20 cellular contexts compared by ENCODE assay signal in the genomic region with DNA sequence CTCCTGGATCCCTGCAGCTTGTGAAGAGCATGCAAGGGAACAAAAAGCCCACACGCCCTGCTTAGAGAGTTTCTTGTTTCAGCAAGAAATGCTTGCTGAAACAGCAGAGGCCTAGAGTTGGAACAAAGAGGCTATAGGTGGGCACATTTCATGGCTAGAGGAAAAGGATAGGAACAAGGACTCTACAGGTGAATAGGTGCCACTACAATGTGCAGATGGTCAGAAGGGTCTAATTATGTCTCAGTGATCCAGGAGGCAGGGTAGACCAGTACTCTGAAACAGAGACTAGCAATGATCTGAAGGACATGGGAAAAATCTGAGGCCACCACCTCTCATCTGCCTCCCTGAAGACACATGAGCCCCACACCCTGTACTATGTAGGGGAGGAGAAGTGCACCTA.
DNase-seq lines count a peak whose midpoint lies in the region; ATAC-seq and TF ChIP-seq lines count a peak whose summit lies in the region.
"Had no signal": no experiment of that assay in that cellular context is flagged by ENCODE, and none has a peak within 500 bp of the region (broad histone marks: within the 10 kb centered on the region; RNA-seq: fewer than 3 reads in every experiment).

No MANE protein-coding gene starts in this region.

- H3K9me3 Mint-ChIP-seq in H9 (peaks cover 0 to 2% of the 10 kb centered on the region in 2 experiments; a peak in 2 of 5 replicates), neural progenitor cell (peaks cover 2% of the 10 kb centered on the region)
- no peaks in the 10 kb centered on the region for H3K9me3 Mint-ChIP-seq in stimulated activated naive CD8-positive, alpha-beta T cell treated with anti-CD3 and anti-CD28 coated beads, Interleukin-15, amount 100 ng/mL, for 72 hours

- peaks cover 15% of the 10 kb centered on the region in 2 experiments for H3K4me1 Mint-ChIP-seq in H9
- peaks cover 8% of the 10 kb centered on the region for H3K4me1 Mint-ChIP-seq in neural progenitor cell
- H3K4me1 Mint-ChIP-seq in stimulated activated naive CD8-positive, alpha-beta T cell treated with anti-CD3 and anti-CD28 coated beads, Interleukin-15, amount 100 ng/mL, for 72 hours, result no peaks in the 10 kb centered on the region
- H3K4me1 Mint-ChIP-seq: CD14-positive monocyte, T-cell had no signal

- no peak overlapping the region for H3K27ac ChIP-seq in H9 (ENCODE audit: insufficient read length, low read depth, low read length)
- peak overlapping the region; percentile 69 for H3K27ac ChIP-seq in caudate nucleus (ENCODE audit: low read depth, low read length)
- no peak overlapping the region for H3K27ac ChIP-seq in neural progenitor cell
- H3K27ac ChIP-seq in smooth muscle cell (ENCODE audit: low read depth), result no peak overlapping the region
- H3K27ac ChIP-seq: KMS-11, Peyer's patch, SJCRH30 had no signal

- H2AFZ ChIP-seq in H9 (ENCODE audit: low read length) (no peak overlapping the region), neural progenitor cell (replicated peaks) (peak overlapping the region; percentile 63), smooth muscle cell (ENCODE audit: low read depth) (no peak overlapping the region)

- H3K79me2 ChIP-seq in H9 (ENCODE audit: insufficient read depth, low read length) (no peaks in the 10 kb centered on the region), neural progenitor cell (ENCODE audit: low read depth) (no peaks in the 10 kb centered on the region), smooth muscle cell (ENCODE audit: low read depth) (no peaks in the 10 kb centered on the region)

- no peak overlapping the region for H3K56ac ChIP-seq in H9 (ENCODE audit: insufficient read length, low read depth, low read length)

- H3K4ac ChIP-seq in H9 (ENCODE audit: low read depth, low read length), result no peak overlapping the region

- H4K91ac ChIP-seq in H9 (ENCODE audit: insufficient read length, low read depth, low read length), result no peak overlapping the region

- H3K23ac ChIP-seq in H9 (ENCODE audit: insufficient read length, low read depth, low read length), result no peak overlapping the region

- no peaks in the 10 kb centered on the region for H3K36me3 ChIP-seq in neural progenitor cell
- no peaks in the 10 kb centered on the region for H3K36me3 ChIP-seq in smooth muscle cell (ENCODE audit: low read depth)
- H3K36me3 ChIP-seq: Peyer's patch, SJCRH30 had no signal

- DNase-seq in GM12864 (ENCODE audit: low read depth), result no peak
- no peak for DNase-seq in H9
- DNase-seq in caudate nucleus (lab: John Stamatoyannopoulos, UW), result no peak
- DNase-seq in neural progenitor cell (ENCODE audit: low spot score), result no peak
- DNase-seq in stimulated activated CD4-positive, alpha-beta T cell treated with anti-CD3 and anti-CD28 coated beads, Interleukin-15, amount 100 ng/mL, for 24 hours, result no peak
- no peak for DNase-seq in stimulated activated naive CD8-positive, alpha-beta T cell treated with anti-CD3 and anti-CD28 coated beads, Interleukin-15, amount 100 ng/mL, for 72 hours
- DNase-seq in smooth muscle cell (lab: John Stamatoyannopoulos, UW; ENCODE audit: unreplicated experiment), result no peak
- DNase-seq: DMS79, IMR-90, NCI-H1092 treated with DMSO at 0.1 percent for 48 hours, NCI-H2081, NCI-H2171, NCI-H345, NCI-H524, NCI-H774, Peyer's patch, SJCRH30, T-cell had no signal

- no peak overlapping the region for H2BK120ac ChIP-seq in H9 (ENCODE audit: low read depth, low read length, poor library complexity, severe bottlenecking)

- no peak overlapping the region for H2BK12ac ChIP-seq in H9 (ENCODE audit: insufficient read length, low read depth, low read length)

- H3K27ac Mint-ChIP-seq in H9, result no peak overlapping the region
- H3K27ac Mint-ChIP-seq in neural progenitor cell, result no peak overlapping the region
- H3K27ac Mint-ChIP-seq in stimulated activated naive CD8-positive, alpha-beta T cell treated with anti-CD3 and anti-CD28 coated beads, Interleukin-15, amount 100 ng/mL, for 72 hours, result no peak overlapping the region
- H3K27ac Mint-ChIP-seq: CD14-positive monocyte, T-cell had no signal

- H3K36me3 Mint-ChIP-seq in H9 (ENCODE audit: insufficient read depth in 1 of 3, low read depth in 3 of 3), result no peaks in the 10 kb centered on the region
- no peaks in the 10 kb centered on the region for H3K36me3 Mint-ChIP-seq in neural progenitor cell
- H3K36me3 Mint-ChIP-seq: CD14-positive monocyte, T-cell had no signal

- TF ChIP-seq CTCF in GM12864 (IDR thresholded peaks at IDR 0.05; ENCODE audit: low read depth, low read length, missing control alignments) (peak; percentile 39), H9 (conservative IDR thresholded peaks at IDR 0.05) (peak; percentile 46), neural progenitor cell (IDR thresholded peaks at IDR 0.05) (peak; percentile 10), smooth muscle cell (IDR thresholded peaks at IDR 0.05; ENCODE audit: borderline replicate concordance, insufficient read depth, poor library complexity, severe bottlenecking) (no peak)

- H3K4me3 ChIP-seq in GM12864 (ENCODE audit: low read depth, low read length) (no peak overlapping the region), neural progenitor cell (no peak overlapping the region), smooth muscle cell (no peak overlapping the region)
- H3K4me3 ChIP-seq: Peyer's patch, SJCRH30 had no signal

- no peak overlapping the region for H2BK20ac ChIP-seq in H9 (ENCODE audit: low read depth, low read length, poor library complexity, severe bottlenecking)

- no peaks in the 10 kb centered on the region for H3K79me1 ChIP-seq in H9 (ENCODE audit: insufficient read depth, low read depth, low read length, poor library complexity, severe bottlenecking)

- H3K9me3 ChIP-seq in H9 (ENCODE audit: control insufficient read depth, low read depth, low read length), result no peaks in the 10 kb centered on the region
- H3K9me3 ChIP-seq in neural progenitor cell (ENCODE audit: low read depth), result no peaks in the 10 kb centered on the region
- H3K9me3 ChIP-seq in smooth muscle cell (replicated peaks; ENCODE audit: low read depth), result no peaks in the 10 kb centered on the region
- H3K9me3 ChIP-seq: Peyer's patch, SJCRH30 had no signal

- H2AK5ac ChIP-seq in H9 (ENCODE audit: insufficient read length, low read length), result no peak overlapping the region

- H3T11ph ChIP-seq in H9 (ENCODE audit: low read length), result no peak overlapping the region

- ATAC-seq in stimulated activated naive CD8-positive, alpha-beta T cell treated with anti-CD3 and anti-CD28 coated beads, Interleukin-15, amount 100 ng/mL, for 72 hours, result no peak
- ATAC-seq: T-cell had no signal

- no peak overlapping the region for H2BK5ac ChIP-seq in H9 (ENCODE audit: insufficient read length, low read length)

- H3K18ac ChIP-seq in H9 (ENCODE audit: insufficient read length, low read depth, low read length), result no peak overlapping the region

- H3K4me2 ChIP-seq in H9 (ENCODE audit: insufficient read depth, insufficient read length, low read length) (no peak overlapping the region), neural progenitor cell (no peak overlapping the region), smooth muscle cell (no peak overlapping the region)
- H3K4me2 ChIP-seq: KMS-11 had no signal

- no peaks in the 10 kb centered on the region for H3K23me2 ChIP-seq in H9 (ENCODE audit: insufficient read length, low read depth, low read length, poor library complexity, severe bottlenecking)

- no peak overlapping the region for H4K8ac ChIP-seq in H9 (replicated peaks; ENCODE audit: insufficient read length, low read depth, low read length)

- H4K5ac ChIP-seq in H9 (ENCODE audit: insufficient read length, low read depth, low read length), result no peak overlapping the region

- no peak overlapping the region for H3K14ac ChIP-seq in H9 (ENCODE audit: insufficient read depth, low read length)

- H3K27me3 ChIP-seq in H9 (ENCODE audit: insufficient read depth, low read length) (no peaks in the 10 kb centered on the region), neural progenitor cell (no peaks in the 10 kb centered on the region), smooth muscle cell (ENCODE audit: low read depth) (no peaks in the 10 kb centered on the region)
- H3K27me3 ChIP-seq: Peyer's patch, SJCRH30 had no signal

- no peaks in the 10 kb centered on the region for H3K27me3 Mint-ChIP-seq in H9 (ENCODE audit: low read depth)
- H3K27me3 Mint-ChIP-seq in neural progenitor cell (ENCODE audit: insufficient read depth, low read depth), result peaks cover 3% of the 10 kb centered on the region
- H3K27me3 Mint-ChIP-seq in stimulated activated naive CD8-positive, alpha-beta T cell treated with anti-CD3 and anti-CD28 coated beads, Interleukin-15, amount 100 ng/mL, for 72 hours, result no peaks in the 10 kb centered on the region
- H3K27me3 Mint-ChIP-seq: T-cell had no signal

- H2BK15ac ChIP-seq in H9 (ENCODE audit: low read depth, low read length), result no peak overlapping the region

- WGBS in H9 (ENCODE audit: extremely low coverage, insufficient read length, low lambda C conversion rate), result no CpG with 5 or more reads among the region's 1 CpG
- WGBS in smooth muscle cell (ENCODE audit: low lambda C conversion rate), result 85% methylated on average over 1 of the region's 1 CpG

- H3F3A ChIP-seq in neural progenitor cell (ENCODE audit: low read depth), result no peaks in the 10 kb centered on the region
- no peaks in the 10 kb centered on the region for H3F3A ChIP-seq in smooth muscle cell (ENCODE audit: low read depth)

- H3K9ac ChIP-seq in H9 (ENCODE audit: extremely low read depth, insufficient read length, low read length) (no peak overlapping the region), neural progenitor cell (no peak overlapping the region), smooth muscle cell (ENCODE audit: low read depth) (no peak overlapping the region)
- H3K9ac ChIP-seq: KMS-11 had no signal

- H3K4me3 Mint-ChIP-seq in H9 (no peak overlapping the region), neural progenitor cell (no peak overlapping the region)
- no peak overlapping the region for H3K4me3 Mint-ChIP-seq in stimulated activated naive CD8-positive, alpha-beta T cell treated with anti-CD3 and anti-CD28 coated beads, Interleukin-15, amount 100 ng/mL, for 72 hours
- H3K4me3 Mint-ChIP-seq: CD14-positive monocyte, T-cell had no signal

- no peaks in the 10 kb centered on the region for H3K4me1 ChIP-seq in H9 (ENCODE audit: insufficient read depth, low read length)
- H3K4me1 ChIP-seq in neural progenitor cell, result peaks cover 6% of the 10 kb centered on the region
- H3K4me1 ChIP-seq in smooth muscle cell (ENCODE audit: low read depth), result no peaks in the 10 kb centered on the region
- H3K4me1 ChIP-seq: Peyer's patch, SJCRH30 had no signal

- no peaks in the 10 kb centered on the region for H4K20me1 ChIP-seq in H9 (ENCODE audit: control insufficient read depth, insufficient read depth, insufficient read length)
- no peaks in the 10 kb centered on the region for H4K20me1 ChIP-seq in neural progenitor cell (ENCODE audit: low read depth)
- H4K20me1 ChIP-seq in smooth muscle cell (ENCODE audit: low read depth), result no peaks in the 10 kb centered on the region
